ENCODE assay signal across 28 cellular contexts in the genomic region with DNA sequence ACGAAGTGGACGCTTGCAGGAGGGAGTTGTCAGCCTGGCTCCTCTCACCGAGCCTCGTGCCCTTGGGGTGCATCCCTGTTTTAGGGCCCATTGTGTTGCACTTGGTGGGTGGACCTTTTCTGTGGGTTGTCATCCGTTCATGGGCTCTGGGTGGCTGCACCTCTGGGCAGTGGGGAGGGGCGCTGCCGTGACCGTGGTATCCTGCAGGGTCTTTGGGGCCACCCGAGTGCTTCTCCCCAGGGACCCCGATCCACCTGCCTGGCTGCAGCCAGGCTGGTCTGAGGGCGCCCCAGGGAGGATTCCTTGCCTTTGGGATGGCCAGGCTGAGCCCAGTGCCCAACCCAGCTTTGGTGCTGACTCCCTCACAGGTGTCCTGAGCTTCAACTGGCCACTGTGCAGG. TPM values are rescaled to one million over a fixed set of nuclear protein-coding genes. Genes with fewer than 3 reads are reported as not detected.
DNase-seq lines count a peak whose midpoint lies in the region; FAIRE-seq and TF ChIP-seq lines count a peak whose summit lies in the region.
"Had no signal": no experiment of that assay in that cellular context is flagged by ENCODE, and none has a peak within 500 bp of the region (broad histone marks: within the 10 kb centered on the region; RNA-seq: fewer than 3 reads in every experiment).

No MANE protein-coding gene starts in this region.

- H3K4me1 Mint-ChIP-seq in neural progenitor cell, result peaks cover 40% of the 10 kb centered on the region
- no peaks in the 10 kb centered on the region for H3K4me1 Mint-ChIP-seq in activated T-helper 1 cell treated with anti-CD3 and anti-CD28 coated beads, Interleukin-12 subunit alpha, Interleukin-12 subunit beta, Interleukin-2, Interleukin-4 antibody, amounts not matched to agents 30 ng/mL and 10 ng/mL and 1 ng/mL, durations not matched to agents 14 hours and 24 hours and 36 hours (ENCODE audit: low read depth)
- H3K4me1 Mint-ChIP-seq: CD4-positive, alpha-beta memory T cell; CD4-positive, CD25-positive, alpha-beta regulatory T cell; CD8-positive, alpha-beta memory T cell had no signal

- WGBS in H1 (ENCODE audit: extremely low coverage in 1 of 2, insufficient coverage in 1 of 2, insufficient read length in 1 of 2, insufficient replicate concordance in 2 of 2, low coverage in 1 of 2, low lambda C conversion rate in 2 of 2, missing lambda C conversion rate in 1 of 2), 2 experiments, result 92% methylated on average over 10 of the region's 11 CpGs; no CpG with 5 or more reads in 1 of the 2 experiments

- peak overlapping the region; percentile 37 for H3K27ac Mint-ChIP-seq in neural progenitor cell
- no peak overlapping the region for H3K27ac Mint-ChIP-seq in activated T-helper 1 cell treated with anti-CD3 and anti-CD28 coated beads, Interleukin-12 subunit alpha, Interleukin-12 subunit beta, Interleukin-2, Interleukin-4 antibody, amounts not matched to agents 30 ng/mL and 10 ng/mL and 1 ng/mL, durations not matched to agents 14 hours and 24 hours and 36 hours
- H3K27ac Mint-ChIP-seq: CD14-positive monocyte; CD4-positive, alpha-beta memory T cell; CD4-positive, CD25-positive, alpha-beta regulatory T cell; CD8-positive, alpha-beta memory T cell had no signal

- H2BK12ac ChIP-seq in H1 (ENCODE audit: low read depth, low read length), result peak overlapping the region; percentile 87; the same call in 1 of the 2 replicates

- no peak overlapping the region for H2BK120ac ChIP-seq in H1 (replicated peaks; ENCODE audit: low read depth, low read length)

- no peak for TF ChIP-seq EP300 in H1 (IDR thresholded peaks at IDR 0.05; ENCODE audit: borderline replicate concordance in 1 of 2, low read depth in 2 of 2, low read length in 2 of 2)

- H3K9me3 ChIP-seq in BLaER1, result no peaks in the 10 kb centered on the region
- no peaks in the 10 kb centered on the region for H3K9me3 ChIP-seq in BLaER1 treated with 17β-estradiol and CSF1 and Interleukin-3, amounts not matched to agents 10 nM and 100 nM (replicated peaks in 1 of 11)
- no peaks in the 10 kb centered on the region for H3K9me3 ChIP-seq in H1 (ENCODE audit: insufficient read depth in 2 of 2, low read depth in 1 of 2, low read length in 1 of 2)
- H3K9me3 ChIP-seq in neural progenitor cell (ENCODE audit: low read depth), result no peaks in the 10 kb centered on the region
- H3K9me3 ChIP-seq: BE2C had no signal

- no peaks in the 10 kb centered on the region for H3K9me3 Mint-ChIP-seq in neural progenitor cell
- H3K9me3 Mint-ChIP-seq in activated T-helper 1 cell treated with anti-CD3 and anti-CD28 coated beads, Interleukin-12 subunit alpha, Interleukin-12 subunit beta, Interleukin-2, Interleukin-4 antibody, amounts not matched to agents 30 ng/mL and 10 ng/mL and 1 ng/mL, durations not matched to agents 14 hours and 24 hours and 36 hours, result no peaks in the 10 kb centered on the region
- H3K9me3 Mint-ChIP-seq: CD4-positive, alpha-beta memory T cell; CD4-positive, CD25-positive, alpha-beta regulatory T cell; CD8-positive, alpha-beta memory T cell had no signal

- no peaks in the 10 kb centered on the region for H3K79me1 ChIP-seq in H1 (ENCODE audit: low read depth, low read length)

- H3K27ac ChIP-seq in BLaER1 (no peak overlapping the region), H1 (ENCODE audit: low read depth, low read length) (no peak overlapping the region), neural progenitor cell (no peak overlapping the region)
- no peak overlapping the region for H3K27ac ChIP-seq in BLaER1 treated with 17β-estradiol and CSF1 and Interleukin-3, amounts not matched to agents 10 nM and 100 nM

- H3K27me3 ChIP-seq in BLaER1 (no peaks in the 10 kb centered on the region), H1 (replicated peaks in 1 of 4; ENCODE audit: control insufficient read depth in 3 of 4, extremely low read depth in 1 of 4, insufficient read depth in 3 of 4, low read length in 3 of 4) (no peaks in the 10 kb centered on the region), neural progenitor cell (no peaks in the 10 kb centered on the region)
- H3K27me3 ChIP-seq in BLaER1 treated with 17β-estradiol and CSF1 and Interleukin-3, amounts not matched to agents 10 nM and 100 nM, result no peaks in the 10 kb centered on the region
- H3K27me3 ChIP-seq: BE2C had no signal

- H3K36me3 ChIP-seq in BLaER1, result no peaks in the 10 kb centered on the region
- H3K36me3 ChIP-seq in BLaER1 treated with 17β-estradiol and CSF1 and Interleukin-3, amounts not matched to agents 10 nM and 100 nM, result peaks cover 0 to 4% (median 0%) of the 10 kb centered on the region in 11 experiments; a peak in 1 of 22 replicates
- H3K36me3 ChIP-seq in H1 (ENCODE audit: control insufficient read depth in 2 of 4, insufficient read depth in 4 of 4, low read length in 3 of 4), result no peaks in the 10 kb centered on the region
- no peaks in the 10 kb centered on the region for H3K36me3 ChIP-seq in neural progenitor cell
- H3K36me3 ChIP-seq: BE2C had no signal

- H3K18ac ChIP-seq in H1 (ENCODE audit: extremely low read depth, low read length), result no peak overlapping the region; the same call in 1 of the 2 replicates

- H2BK20ac ChIP-seq in H1 (ENCODE audit: low read length), result no peak overlapping the region

- no peak overlapping the region for H3K4me3 ChIP-seq in BLaER1
- H3K4me3 ChIP-seq in BLaER1 treated with 17β-estradiol and CSF1 and Interleukin-3, amounts not matched to agents 10 nM and 100 nM, result no peak overlapping the region
- no peak overlapping the region for H3K4me3 ChIP-seq in H1 (ENCODE audit: extremely low read depth in 1 of 4, insufficient read depth in 2 of 4, low read depth in 3 of 4, low read length in 4 of 4)
- H3K4me3 ChIP-seq in neural progenitor cell, result no peak overlapping the region
- H3K4me3 ChIP-seq: GM12878 had no signal

- DNase-seq in H1 (ENCODE audit: low read depth in 1 of 2, low spot score in 2 of 2) (no peak), neural progenitor cell (ENCODE audit: low spot score) (no peak), GM13977 (ENCODE audit: low spot score) (no peak), hippocampal formation (lab: John Stamatoyannopoulos, UW) (no peak), NCI-H2107 treated with DMSO at 0.1 percent for 48 hours (lab: John Stamatoyannopoulos, UW; ENCODE audit: unreplicated experiment) (no peak)
- DNase-seq in activated T-helper 1 cell treated with anti-CD3 and anti-CD28 coated beads, Interleukin-12 subunit alpha, Interleukin-12 subunit beta, Interleukin-2, Interleukin-4 antibody, amounts not matched to agents 30 ng/mL and 10 ng/mL and 1 ng/mL, durations not matched to agents 14 hours and 24 hours and 36 hours (ENCODE audit: low spot score), result no peak
- DNase-seq: 8988T; ACHN; BE2C; C1 segment of cervical spinal cord; CD4-positive, CD25-positive, alpha-beta regulatory T cell; CD8-positive, alpha-beta memory T cell; COR-L47; DMS 273 treated with DMSO at 0.1 percent for 48 hours; DMS153; DMS53; DMS79; DND-41; EL; GDM1 had no signal

- peak overlapping the region; percentile 71; the same call in 1 of the 2 replicates for H2BK5ac ChIP-seq in H1 (ENCODE audit: low read depth, low read length)

- no peak for TF ChIP-seq POLR2A in H1 (IDR thresholded peaks at IDR 0.05; ENCODE audit: control extremely low read depth in 1 of 2, low read depth in 2 of 2, low read length in 2 of 2)

- H3K27me3 Mint-ChIP-seq in neural progenitor cell (ENCODE audit: insufficient read depth, low read depth), result peaks cover 7% of the 10 kb centered on the region
- H3K27me3 Mint-ChIP-seq in activated T-helper 1 cell treated with anti-CD3 and anti-CD28 coated beads, Interleukin-12 subunit alpha, Interleukin-12 subunit beta, Interleukin-2, Interleukin-4 antibody, amounts not matched to agents 30 ng/mL and 10 ng/mL and 1 ng/mL, durations not matched to agents 14 hours and 24 hours and 36 hours (ENCODE audit: insufficient read depth), result no peaks in the 10 kb centered on the region
- H3K27me3 Mint-ChIP-seq: CD4-positive, alpha-beta memory T cell; CD4-positive, CD25-positive, alpha-beta regulatory T cell; CD8-positive, alpha-beta memory T cell had no signal

- peak overlapping the region; percentile 48; the same call in 1 of the 2 replicates for H3K4me2 ChIP-seq in BLaER1
- H3K4me2 ChIP-seq in BLaER1 treated with 17β-estradiol and CSF1 and Interleukin-3, amounts not matched to agents 10 nM and 100 nM, result peak overlapping the region in 9 of 11 experiments; percentile 12 to 55 (median 40); a peak in 15 of 22 replicates
- no peak overlapping the region for H3K4me2 ChIP-seq in H1 (ENCODE audit: insufficient read depth in 1 of 2, low read depth in 2 of 2, low read length in 2 of 2)
- no peak overlapping the region for H3K4me2 ChIP-seq in neural progenitor cell

- in situ Hi-C loops in GM13977 (cut with MboI; ENCODE audit: low pct_unique_long_range_greater_than_20kb, low sequenced_read_pairs, unreplicated experiment), result no loop called here

- no peak for FAIRE-seq in H1 (lab: Jason Lieb, UNC)
- FAIRE-seq: A204.1, GM12878, GM12892, GM19239 had no signal

- no peaks in the 10 kb centered on the region for H3K23me2 ChIP-seq in H1 (ENCODE audit: low read depth, low read length)

- no peak for TF ChIP-seq CTCF in H1 (IDR thresholded peaks at IDR 0.05; ENCODE audit: control extremely low read depth in 1 of 3, insufficient read depth in 1 of 3, low read depth in 1 of 3, low read length in 3 of 3)
- no peak for TF ChIP-seq CTCF in neural progenitor cell (IDR thresholded peaks at IDR 0.05)
- TF ChIP-seq CTCF in GM13977 (IDR thresholded peaks at IDR 0.05; ENCODE audit: extremely low read depth, insufficient read depth, missing control alignments), result no peak

- H3K4me3 Mint-ChIP-seq in neural progenitor cell, result no peak overlapping the region
- H3K4me3 Mint-ChIP-seq in activated T-helper 1 cell treated with anti-CD3 and anti-CD28 coated beads, Interleukin-12 subunit alpha, Interleukin-12 subunit beta, Interleukin-2, Interleukin-4 antibody, amounts not matched to agents 30 ng/mL and 10 ng/mL and 1 ng/mL, durations not matched to agents 14 hours and 24 hours and 36 hours, result no peak overlapping the region
- H3K4me3 Mint-ChIP-seq: CD4-positive, alpha-beta memory T cell; CD4-positive, CD25-positive, alpha-beta regulatory T cell; CD8-positive, alpha-beta memory T cell had no signal

- no peak overlapping the region for H4K5ac ChIP-seq in H1 (ENCODE audit: insufficient read length, low read depth, low read length)

- no peak overlapping the region for H4K8ac ChIP-seq in H1 (ENCODE audit: extremely low read depth, insufficient read depth, low read length)

- TF ChIP-seq RAD21 in H1 (IDR thresholded peaks at IDR 0.05 in 1 of 2, conservative IDR thresholded peaks at IDR 0.05 in 1 of 2; ENCODE audit: low read depth in 2 of 2, low read length in 2 of 2), result no peak

- H2AFZ ChIP-seq in H1 (ENCODE audit: low read length), result no peak overlapping the region
- H2AFZ ChIP-seq in neural progenitor cell (replicated peaks), result no peak overlapping the region

- intact Hi-C loops in activated T-helper 1 cell treated with anti-CD3 and anti-CD28 coated beads, Interleukin-12 subunit alpha, Interleukin-12 subunit beta, Interleukin-2, Interleukin-4 antibody, amounts not matched to agents 30 ng/mL and 10 ng/mL and 1 ng/mL, durations not matched to agents 14 hours and 24 hours and 36 hours (cut with micrococcal nuclease), result no loop called here

- no peak overlapping the region for H3K4ac ChIP-seq in H1 (replicated peaks; ENCODE audit: insufficient read length, low read depth, low read length)

- H3K56ac ChIP-seq in H1 (replicated peaks; ENCODE audit: insufficient read length, low read depth, low read length), result no peak overlapping the region

- no peak overlapping the region for H3K14ac ChIP-seq in H1 (ENCODE audit: insufficient read length)

- no peak overlapping the region for H3K23ac ChIP-seq in H1 (ENCODE audit: insufficient read length)

- no peaks in the 10 kb centered on the region for H3K36me3 Mint-ChIP-seq in neural progenitor cell
- no peaks in the 10 kb centered on the region for H3K36me3 Mint-ChIP-seq in activated T-helper 1 cell treated with anti-CD3 and anti-CD28 coated beads, Interleukin-12 subunit alpha, Interleukin-12 subunit beta, Interleukin-2, Interleukin-4 antibody, amounts not matched to agents 30 ng/mL and 10 ng/mL and 1 ng/mL, durations not matched to agents 14 hours and 24 hours and 36 hours (ENCODE audit: low read depth)
- H3K36me3 Mint-ChIP-seq: CD4-positive, alpha-beta memory T cell; CD4-positive, CD25-positive, alpha-beta regulatory T cell; CD8-positive, alpha-beta memory T cell had no signal

- peak overlapping the region; percentile 53; the same call in 1 of the 2 replicates for H2AK5ac ChIP-seq in H1 (ENCODE audit: low read depth, low read length)

- peak overlapping the region; percentile 88 for H4K91ac ChIP-seq in H1 (replicated peaks; ENCODE audit: insufficient read length, low read length)

- POLR2A ChIA-PET in H1 (lab: Charles Lee; ENCODE audit: partially characterized antibody), result interaction anchor here (1.8 to 3.3 kb wide), 3 partner anchors 9 to 116 kb away, joined by 3 to 11 read pairs (median 4); no protein-coding TSS in a partner anchor

- peak overlapping the region; percentile 61; the same call in 1 of the 2 replicates for H2BK15ac ChIP-seq in H1 (ENCODE audit: low read length)

- H3K4me1 ChIP-seq in BLaER1 (peaks cover 56% of the 10 kb centered on the region), H1 (replicated peaks in 1 of 4; ENCODE audit: control insufficient read depth in 3 of 4, insufficient read depth in 4 of 4, low read length in 3 of 4) (peaks cover 0 to 32% (median 27%) of the 10 kb centered on the region in 4 experiments; a peak in 6 of 7 replicates), neural progenitor cell (peaks cover 49% of the 10 kb centered on the region)
- peaks cover 26 to 69% (median 53%) of the 10 kb centered on the region in 10 experiments for H3K4me1 ChIP-seq in BLaER1 treated with 17β-estradiol and CSF1 and Interleukin-3, amounts not matched to agents 10 nM and 100 nM
- H3K4me1 ChIP-seq: BE2C had no signal

- H3K9ac ChIP-seq in BLaER1, result no peak overlapping the region
- no peak overlapping the region for H3K9ac ChIP-seq in BLaER1 treated with 17β-estradiol and CSF1 and Interleukin-3, amounts not matched to agents 10 nM and 100 nM
- no peak overlapping the region for H3K9ac ChIP-seq in H1 (replicated peaks in 1 of 4; ENCODE audit: extremely low read depth in 1 of 4, low read depth in 3 of 4, low read length in 3 of 4)
- no peak overlapping the region for H3K9ac ChIP-seq in neural progenitor cell

- peaks cover 11% of the 10 kb centered on the region for H3F3A ChIP-seq in neural progenitor cell (ENCODE audit: low read depth)

- no peaks in the 10 kb centered on the region for H3K79me2 ChIP-seq in H1 (ENCODE audit: control insufficient read depth in 1 of 2, insufficient read depth in 2 of 2, low read length in 2 of 2)
- no peaks in the 10 kb centered on the region for H3K79me2 ChIP-seq in neural progenitor cell (ENCODE audit: low read depth)

- H4K20me1 ChIP-seq in BLaER1 (no peaks in the 10 kb centered on the region), H1 (replicated peaks in 1 of 2; ENCODE audit: control insufficient read depth in 1 of 2, insufficient read depth in 2 of 2, low read length in 2 of 2) (no peaks in the 10 kb centered on the region), neural progenitor cell (ENCODE audit: low read depth) (no peaks in the 10 kb centered on the region)
- H4K20me1 ChIP-seq in BLaER1 treated with 17β-estradiol and CSF1 and Interleukin-3, amounts not matched to agents 10 nM and 100 nM, result peaks cover 0 to 40% (median 0%) of the 10 kb centered on the region in 11 experiments; a peak in 4 of 22 replicates

- CTCF ChIA-PET in H1 (lab: Charles Lee; ENCODE audit: partially characterized antibody), result interaction anchor here (0.7 to 1.1 kb wide), 2 partner anchors 34 to 265 kb away, joined by 3 to 4 read pairs; no protein-coding TSS in a partner anchor

RNA-seq across cellular contexts. Expression of gene UBAC1, which starts 41.0 kb away (rescaled TPM):
- 59.3 and 63.1 TPM in 2 replicates for total RNA-seq in H1 (2021; fragmentation: NEBNext Ultra II Directional; extraction: Animal tissue kit (Norgen Biotek cat#: 25700))
- 85.2 and 105 TPM in 2 replicates for polyA plus RNA-seq in H1 (2011; rRNA removed)
- 74.8 TPM for polyA plus RNA-seq in H1 (2011; cell fraction: cytosol; rRNA removed)
- 68.0 TPM for polyA plus RNA-seq in H1 (2011; cell fraction: nucleus; rRNA removed)
- polyA plus RNA-seq in H1 (2012, experiment 1 of 2), result 40.4 to 56.7 TPM (median 50.5 TPM) in 4 replicates
- 65.3 TPM for polyA plus RNA-seq in H1 (2012, experiment 2 of 2)
- 51.1 TPM for polyA plus RNA-seq in H1 (2013, experiment 1 of 2)
- 54.0 TPM for polyA plus RNA-seq in H1 (2013, experiment 2 of 2)
- 21.6 and 41.3 TPM in 2 replicates for polyA minus RNA-seq in H1 (2011; rRNA and poly(A)+ RNA removed)
- polyA minus RNA-seq in H1 (2011; cell fraction: cytosol; rRNA and poly(A)+ RNA removed), result 26.6 TPM
- 19.2 TPM for polyA minus RNA-seq in H1 (2011; cell fraction: nucleus; rRNA and poly(A)+ RNA removed)
- 53.6 and 66.0 TPM in 2 replicates for total RNA-seq in neural progenitor cell (ENCODE audit: low replicate concordance)
- 41.9 and 42.0 TPM in 2 replicates for total RNA-seq in activated T-helper 1 cell treated with anti-CD3 and anti-CD28 coated beads, Interleukin-12 subunit alpha, Interleukin-12 subunit beta, Interleukin-2, Interleukin-4 antibody, amounts not matched to agents 30 ng/mL and 10 ng/mL and 1 ng/mL, durations not matched to agents 14 hours and 24 hours and 36 hours

Comparison
In these comparisons a context has a peak if more than half of its experiments do, and no peak if none do; other contexts are left out.
1. H3K4me2 ChIP-seq: peak in BLaER1 (single experiment) and BLaER1 treated with 17β-estradiol and CSF1 and Interleukin-3, amounts not matched to agents 10 nM and 100 nM (9 of 11); none in H1 (0 of 2) and neural progenitor cell (single experiment).